Comparison of ENCODE assay signal across 1 cellular context in the genomic region with DNA sequence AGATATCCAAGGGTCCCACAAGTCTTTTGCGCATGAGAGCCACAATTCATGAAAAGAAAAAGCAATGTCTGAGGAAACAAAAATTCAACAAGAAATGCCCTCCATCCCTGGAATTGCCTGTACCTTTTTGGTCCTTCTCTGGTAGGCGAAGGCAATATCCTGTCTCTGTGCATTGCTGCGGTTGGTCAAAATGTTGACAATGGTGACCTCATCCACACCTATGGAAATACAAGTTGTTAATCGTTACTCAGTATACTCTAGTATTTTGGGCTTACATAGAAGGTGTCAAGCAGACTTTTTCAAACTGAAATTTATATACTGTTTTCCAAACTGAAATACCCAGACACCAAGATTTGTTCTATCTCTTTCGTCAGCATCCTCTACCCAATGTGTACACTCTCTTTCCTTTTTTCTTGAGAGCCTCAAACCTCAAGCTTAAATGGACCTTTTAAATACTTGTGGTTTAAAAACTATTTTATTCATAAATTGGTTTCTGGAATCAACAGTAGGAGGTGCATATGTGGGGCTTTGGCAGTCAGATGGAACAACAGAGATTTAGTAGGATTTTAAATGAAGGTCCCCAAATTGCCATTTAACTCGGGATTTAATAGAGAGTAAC.
TF ChIP-seq lines count a peak whose summit lies in the region.

No MANE protein-coding gene starts in this region.

TF ChIP-seq in SK-N-SH, 30 proteins besides CTCF, POLR2A, EP300 and RAD21 (continued from another document):
- TF ChIP-seq, protein P1, sequence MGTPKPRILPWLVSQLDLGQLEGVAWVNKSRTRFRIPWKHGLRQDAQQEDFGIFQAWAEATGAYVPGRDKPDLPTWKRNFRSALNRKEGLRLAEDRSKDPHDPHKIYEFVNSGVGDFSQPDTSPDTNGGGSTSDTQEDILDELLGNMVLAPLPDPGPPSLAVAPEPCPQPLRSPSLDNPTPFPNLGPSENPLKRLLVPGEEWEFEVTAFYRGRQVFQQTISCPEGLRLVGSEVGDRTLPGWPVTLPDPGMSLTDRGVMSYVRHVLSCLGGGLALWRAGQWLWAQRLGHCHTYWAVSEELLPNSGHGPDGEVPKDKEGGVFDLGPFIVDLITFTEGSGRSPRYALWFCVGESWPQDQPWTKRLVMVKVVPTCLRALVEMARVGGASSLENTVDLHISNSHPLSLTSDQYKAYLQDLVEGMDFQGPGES (IDR thresholded peaks at IDR 0.05; ENCODE audit: low read depth, low read length): no peak
- TF ChIP-seq TCF12 (IDR thresholded peaks at IDR 0.05): no peak
- no peak for TF ChIP-seq GABPA (IDR thresholded peaks at IDR 0.05; ENCODE audit: low read depth)
- no peak for TF ChIP-seq RFX5 (IDR thresholded peaks at IDR 0.05; ENCODE audit: low read length)
- TF ChIP-seq CHD2 (IDR thresholded peaks at IDR 0.05; ENCODE audit: low read length, partially characterized antibody): no peak
- no peak for TF ChIP-seq RCOR1 (IDR thresholded peaks at IDR 0.05; ENCODE audit: low read length)
- TF ChIP-seq GATA2 (CRISPR knock-in tag; IDR thresholded peaks at IDR 0.05): no peak
- TF ChIP-seq YY1 (IDR thresholded peaks at IDR 0.05; ENCODE audit: low read depth): no peak
- TF ChIP-seq MAX (IDR thresholded peaks at IDR 0.05; ENCODE audit: low read depth): no peak
- TF ChIP-seq, protein P2, sequence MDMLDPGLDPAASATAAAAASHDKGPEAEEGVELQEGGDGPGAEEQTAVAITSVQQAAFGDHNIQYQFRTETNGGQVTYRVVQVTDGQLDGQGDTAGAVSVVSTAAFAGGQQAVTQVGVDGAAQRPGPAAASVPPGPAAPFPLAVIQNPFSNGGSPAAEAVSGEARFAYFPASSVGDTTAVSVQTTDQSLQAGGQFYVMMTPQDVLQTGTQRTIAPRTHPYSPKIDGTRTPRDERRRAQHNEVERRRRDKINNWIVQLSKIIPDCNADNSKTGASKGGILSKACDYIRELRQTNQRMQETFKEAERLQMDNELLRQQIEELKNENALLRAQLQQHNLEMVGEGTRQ (IDR thresholded peaks at IDR 0.05; ENCODE audit: borderline replicate concordance, low read depth, low read length): no peak
- TF ChIP-seq TEAD4 (IDR thresholded peaks at IDR 0.05; ENCODE audit: borderline replicate concordance, insufficient read depth): no peak
- TF ChIP-seq SMC3 (IDR thresholded peaks at IDR 0.05; ENCODE audit: low read depth, low read length): no peak
- TF ChIP-seq RXRA (IDR thresholded peaks at IDR 0.05; ENCODE audit: borderline replicate concordance, low read depth): no peak
